Comparison of ENCODE assay signal across 13 cellular contexts in genomic region chr2:2101924-2102323, GRCh38.
DNase-seq lines count a peak whose midpoint lies in the region; ATAC-seq and TF ChIP-seq lines count a peak whose summit lies in the region.
"Had no signal": no experiment of that assay in that cellular context is flagged by ENCODE, and none has a peak within 500 bp of the region (broad histone marks: within the 10 kb centered on the region; RNA-seq: fewer than 3 reads in every experiment).

No MANE protein-coding gene starts in this region.

- no peak overlapping the region for H3K4me3 Mint-ChIP-seq in nephron
- H3K4me3 Mint-ChIP-seq in CD4-positive, alpha-beta T cell: no peak overlapping the region
- H3K4me3 Mint-ChIP-seq: activated T-helper 17 cell treated with anti-CD3 and anti-CD28 coated beads, Interleukin-2, amount 50 U/mL, for 72 hours; IgD-negative memory B cell; stimulated activated memory B cell treated with anti-CD40 and anti-IgM and Interleukin-4, amounts not matched to agents 10 μg/mL and 1 μg/mL and 100 μg/mL, for 72 hours had no signal

- no peak for ATAC-seq in CD4-positive, alpha-beta T cell (ENCODE audit: poor library complexity)
- ATAC-seq: activated T-helper 17 cell treated with anti-CD3 and anti-CD28 coated beads, Interleukin-2, amount 50 U/mL, for 72 hours; Panc1; stimulated activated memory B cell treated with anti-CD40 and anti-IgM and Interleukin-4, amounts not matched to agents 10 μg/mL and 1 μg/mL and 100 μg/mL, for 72 hours had no signal

- no peak overlapping the region for H3K27ac Mint-ChIP-seq in nephron
- no peak overlapping the region for H3K27ac Mint-ChIP-seq in CD4-positive, alpha-beta T cell
- H3K27ac Mint-ChIP-seq: activated T-helper 17 cell treated with anti-CD3 and anti-CD28 coated beads, Interleukin-2, amount 50 U/mL, for 72 hours; IgD-negative memory B cell; stimulated activated memory B cell treated with anti-CD40 and anti-IgM and Interleukin-4, amounts not matched to agents 10 μg/mL and 1 μg/mL and 100 μg/mL, for 72 hours had no signal

- H3K27me3 Mint-ChIP-seq in nephron (ENCODE audit: low read depth): peaks cover 5% of the 10 kb centered on the region
- no peaks in the 10 kb centered on the region for H3K27me3 Mint-ChIP-seq in CD4-positive, alpha-beta T cell
- H3K27me3 Mint-ChIP-seq: stimulated activated memory B cell treated with anti-CD40 and anti-IgM and Interleukin-4, amounts not matched to agents 10 μg/mL and 1 μg/mL and 100 μg/mL, for 72 hours had no signal

- CTCF ChIA-PET in CD4-positive, alpha-beta T cell (lab: Charles Lee): no interaction called here

- H3K9me3 Mint-ChIP-seq in nephron: no peaks in the 10 kb centered on the region
- H3K9me3 Mint-ChIP-seq in CD4-positive, alpha-beta T cell: no peaks in the 10 kb centered on the region
- H3K9me3 Mint-ChIP-seq: activated T-helper 17 cell treated with anti-CD3 and anti-CD28 coated beads, Interleukin-2, amount 50 U/mL, for 72 hours had no signal

- H3K36me3 Mint-ChIP-seq in nephron (ENCODE audit: low read depth): no peaks in the 10 kb centered on the region
- H3K36me3 Mint-ChIP-seq in CD4-positive, alpha-beta T cell (ENCODE audit: low read depth): no peaks in the 10 kb centered on the region
- H3K36me3 Mint-ChIP-seq: IgD-negative memory B cell; stimulated activated memory B cell treated with anti-CD40 and anti-IgM and Interleukin-4, amounts not matched to agents 10 μg/mL and 1 μg/mL and 100 μg/mL, for 72 hours had no signal

- no peak for TF ChIP-seq POLR2A in testis (IDR thresholded peaks at IDR 0.05)

- POLR2A ChIA-PET in CD4-positive, alpha-beta T cell (lab: Charles Lee): no interaction called here

- H3K4me1 ChIP-seq in testis: peaks cover 5% of the 10 kb centered on the region

- in situ Hi-C loops in SK-MEL-5 (cut with HindIII; ENCODE audit: low pct_unique_long_range_greater_than_20kb, low sequenced_read_pairs): no loop called here

- H3K4me3 ChIP-seq in testis: no peak overlapping the region

- intact Hi-C loops in testis (cut with DNase I; ENCODE audit: low total_unique reads): no loop called here
- intact Hi-C loops in CD4-positive, alpha-beta T cell (cut with DNase I, micrococcal nuclease): no loop called here

- H3K9me3 ChIP-seq in testis: no peaks in the 10 kb centered on the region
- H3K9me3 ChIP-seq in CD4-positive, alpha-beta T cell (ENCODE audit: control insufficient read depth, low read length): no peaks in the 10 kb centered on the region

- DNase-seq in NCI-H1436 (lab: John Stamatoyannopoulos, UW): peak; percentile 8
- no peak for DNase-seq in NCI-H1436 treated with DMSO at 0.1 percent for 48 hours (lab: John Stamatoyannopoulos, UW)
- DNase-seq in Kasumi-1 (lab: John Stamatoyannopoulos, UW): peak; percentile 10 to 17
- DNase-seq in SK-MEL-5 (ENCODE audit: low read depth, low spot score): peak; percentile 57
- no peak for DNase-seq in testis
- DNase-seq in NCI-H2081 treated with DMSO at 0.1 percent for 48 hours (lab: John Stamatoyannopoulos, UW): no peak
- no peak for DNase-seq in CD4-positive, alpha-beta T cell
- DNase-seq: head of caudate nucleus had no signal

- no peak overlapping the region for H3K27ac ChIP-seq in testis
- H3K27ac ChIP-seq in CD4-positive, alpha-beta T cell (ENCODE audit: low read depth, low read length): no peak overlapping the region

- WGBS in testis, 2 donors: 28 to 96% methylated on average over 1 of the region's 1 CpG

- H3K36me3 ChIP-seq in testis (ENCODE audit: low read depth, missing control alignments): no peaks in the 10 kb centered on the region

- H3K4me1 Mint-ChIP-seq in nephron: peaks cover 11% of the 10 kb centered on the region
- H3K4me1 Mint-ChIP-seq in CD4-positive, alpha-beta T cell (ENCODE audit: low read depth): no peaks in the 10 kb centered on the region
- H3K4me1 Mint-ChIP-seq: IgD-negative memory B cell; stimulated activated memory B cell treated with anti-CD40 and anti-IgM and Interleukin-4, amounts not matched to agents 10 μg/mL and 1 μg/mL and 100 μg/mL, for 72 hours had no signal

- TF ChIP-seq CTCF in nephron (IDR thresholded peaks at IDR 0.05; ENCODE audit: unreplicated experiment in 3 of 3): peak; percentile 34 to 41 (median 35)
- TF ChIP-seq CTCF in testis (IDR thresholded peaks at IDR 0.05): peak in 1 of 3 experiments; percentile 33
- TF ChIP-seq CTCF in CD4-positive, alpha-beta T cell (IDR thresholded peaks at IDR 0.05): no peak

- H3K27me3 ChIP-seq in testis: no peaks in the 10 kb centered on the region
- no peaks in the 10 kb centered on the region for H3K27me3 ChIP-seq in CD4-positive, alpha-beta T cell (ENCODE audit: control insufficient read depth, insufficient read depth, low read length)

Comparison
In these comparisons a context has a peak if more than half of its experiments do, and no peak if none do; other contexts are left out.
1. DNase-seq: peak in NCI-H1436 (single experiment), Kasumi-1 (2 of 2) and SK-MEL-5 (single experiment); none in NCI-H1436 treated with DMSO at 0.1 percent for 48 hours (single experiment), testis (single experiment), NCI-H2081 treated with DMSO at 0.1 percent for 48 hours (single experiment) and CD4-positive, alpha-beta T cell (0 of 10).